Comparison of ENCODE assay signal across 20 cellular contexts in the genomic region with DNA sequence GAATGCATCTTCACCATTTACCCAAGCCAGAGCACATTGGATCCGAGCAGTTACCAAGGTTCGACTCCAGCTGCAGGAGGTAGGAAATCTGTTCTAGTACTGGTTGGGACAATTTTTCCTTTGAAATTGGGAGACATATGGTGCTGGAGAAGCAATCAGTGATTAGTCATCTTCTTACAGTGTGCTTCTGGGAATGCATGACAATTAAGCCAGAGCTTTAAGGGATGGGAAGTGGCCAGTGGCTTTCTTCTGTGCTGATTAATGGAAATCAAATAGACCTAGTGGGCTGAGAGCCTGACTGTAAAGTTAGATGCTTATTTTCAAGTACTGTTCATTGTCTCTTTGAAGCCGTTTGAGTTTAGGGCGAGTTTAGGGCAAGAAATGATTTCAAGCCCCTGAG.
DNase-seq lines count a peak whose midpoint lies in the region; ATAC-seq and TF ChIP-seq lines count a peak whose summit lies in the region.
"Had no signal": no experiment of that assay in that cellular context is flagged by ENCODE, and none has a peak within 500 bp of the region (broad histone marks: within the 10 kb centered on the region; RNA-seq: fewer than 3 reads in every experiment).

No MANE protein-coding gene starts in this region.

- ATAC-seq in HG03139 (IDR thresholded peaks at IDR 0.05; ENCODE audit: unreplicated experiment) (no peak), GM19397 (IDR thresholded peaks at IDR 0.05; ENCODE audit: unreplicated experiment) (no peak)
- ATAC-seq: activated CD8-positive, alpha-beta T cell treated with anti-CD3 and anti-CD28 coated beads, Interleukin-2, amount 10 ng/mL, durations not matched to agents 7 days and 5 days; activated naive CD4-positive, alpha-beta T cell treated with anti-CD3 and anti-CD28 coated beads, Interleukin-2, amount 50 U/mL, for 72 hours; right lobe of liver; T-cell had no signal

- H3K4me1 ChIP-seq in stomach, result peaks cover 0 to 7% (median 0%) of the 10 kb centered on the region in 4 donors
- H3K4me1 ChIP-seq: right lobe of liver had no signal

- H3K27ac ChIP-seq in stomach, result no peak overlapping the region
- H3K27ac ChIP-seq: HL-60, right lobe of liver, VCaP had no signal

- intact Hi-C loops in stomach (cut with DNase I; ENCODE audit: low total_unique reads), result no loop called here

- peak; percentile 74 for DNase-seq in DMS 273 (lab: John Stamatoyannopoulos, UW; ENCODE audit: unreplicated experiment)
- DNase-seq in HT1080 (ENCODE audit: low read depth), result peak; percentile 24
- DNase-seq in astrocyte of the cerebellum (ENCODE audit: low read depth), result peak; percentile 31
- peak; percentile 44 for DNase-seq in iris pigment epithelial cell (ENCODE audit: low read depth)
- DNase-seq in stomach, result no peak
- no peak for DNase-seq in RPMI8226
- DNase-seq: activated CD8-positive, alpha-beta T cell treated with anti-CD3 and anti-CD28 coated beads, Interleukin-2, amount 10 ng/mL, durations not matched to agents 7 days and 5 days; activated T-cell treated with anti-CD3 and anti-CD28 coated beads, Interleukin-2, amount 50 U/mL, for 48 hours; caudate nucleus; COR-L47; GOT3; KBM-7; NCI-H1092 treated with DMSO at 0.1 percent for 48 hours; right lobe of liver; T-cell had no signal

- H3K36me3 ChIP-seq in stomach, result peaks cover 0 to 37% (median 31%) of the 10 kb centered on the region in 4 donors

- WGBS in stomach, 5 donors, result 90 to 98% (median 96%) methylated on average over 4 of the region's 4 CpGs

- TF ChIP-seq CTCF in astrocyte of the cerebellum (IDR thresholded peaks at IDR 0.05; ENCODE audit: low read depth, low read length, missing control alignments) (no peak), stomach (IDR thresholded peaks at IDR 0.05) (no peak)

- in situ Hi-C loops in astrocyte of the cerebellum (cut with HindIII; ENCODE audit: low sequenced_read_pairs), result no loop called here

- no peaks in the 10 kb centered on the region for H3K9me3 ChIP-seq in stomach
- H3K9me3 ChIP-seq: right lobe of liver had no signal

- no peaks in the 10 kb centered on the region for H3K27me3 ChIP-seq in stomach
- H3K27me3 ChIP-seq: right lobe of liver had no signal

- TF ChIP-seq POLR2A in stomach (IDR thresholded peaks at IDR 0.05), result no peak

- no peak for TF ChIP-seq EP300 in stomach (IDR thresholded peaks at IDR 0.05)

- no peak overlapping the region for H3K4me3 ChIP-seq in astrocyte of the cerebellum (ENCODE audit: low read depth, low read length)
- no peak overlapping the region for H3K4me3 ChIP-seq in stomach
- H3K4me3 ChIP-seq: right lobe of liver had no signal

Comparison
In these comparisons a context has a peak if more than half of its experiments do, and no peak if none do; other contexts are left out.
1. DNase-seq: peak in DMS 273 (single experiment), HT1080 (single experiment), astrocyte of the cerebellum (single experiment) and iris pigment epithelial cell (single experiment); none in stomach (single experiment) and RPMI8226 (single experiment).